ENCODE assay signal across 17 cellular contexts in the genomic region with DNA sequence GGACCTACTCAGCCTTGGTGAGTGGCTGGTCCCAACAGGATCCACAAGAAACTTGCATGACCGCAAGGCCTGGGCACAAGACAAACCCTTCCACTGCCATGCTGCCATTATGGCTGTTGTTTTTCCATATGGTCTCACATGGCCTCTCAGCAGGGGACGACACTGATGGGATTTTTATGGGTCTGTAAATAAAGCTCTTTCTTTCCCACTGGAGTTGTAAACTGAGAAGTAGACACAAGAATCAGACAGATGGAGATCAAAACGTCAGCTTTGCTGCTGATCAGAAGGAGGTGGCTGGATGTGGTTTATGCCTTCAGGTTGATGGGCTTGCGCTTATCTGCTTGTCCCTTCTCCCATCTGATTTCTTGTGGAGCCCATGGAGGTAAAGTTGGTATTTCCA.
"Had no signal": no experiment of that assay in that cellular context is flagged by ENCODE, and none has a peak within 500 bp of the region (broad histone marks: within the 10 kb centered on the region; RNA-seq: fewer than 3 reads in every experiment).

No MANE protein-coding gene starts in this region.

- ATAC-seq: activated naive CD8-positive, alpha-beta T cell treated with anti-CD3 and anti-CD28 coated beads, Interleukin-2, amount 50 U/mL, for 24 hours; naive thymus-derived CD8-positive, alpha-beta T cell had no signal

- DNase-seq: activated CD4-positive, alpha-beta T cell treated with anti-CD3 and anti-CD28 coated beads for 1 hour; activated CD4-positive, alpha-beta T cell treated with anti-CD3 and anti-CD28 coated beads, Interleukin-2, amount 50 U/mL, for 4 hours; activated naive CD4-positive, alpha-beta T cell; activated naive CD8-positive, alpha-beta T cell treated with anti-CD3 and anti-CD28 coated beads, Interleukin-2, amount 50 U/mL, for 24 hours; activated T-cell treated with anti-CD3 and anti-CD28 coated beads for 4 hours; aorta; cortex of kidney; effector CD4-positive, alpha-beta T cell; foreskin fibroblast; kidney glomerular epithelial cell; mesenchymal stem cell; naive thymus-derived CD8-positive, alpha-beta T cell; stimulated activated CD4-positive, alpha-beta T cell treated with anti-CD3 and anti-CD28 coated beads, Interleukin-2, amount 100 ng/mL, for 24 hours; thyroid gland; uterus had no signal

- H3K4me3 ChIP-seq: thyroid gland, uterus had no signal

- H3K36me3 ChIP-seq: neutrophil, thyroid gland, uterus had no signal

- H3K9me3 ChIP-seq: neutrophil, thyroid gland, uterus had no signal

- H3K27ac ChIP-seq: neutrophil, parathyroid adenoma, thyroid gland, uterus had no signal

- H3K27me3 ChIP-seq: neutrophil, thyroid gland, uterus had no signal

- H3K4me1 ChIP-seq: parathyroid adenoma, thyroid gland, uterus had no signal
